Comparison of ENCODE assay signal across 21 cellular contexts in genomic region chr1:167274061-167274460, GRCh38.
"Had no signal": no experiment of that assay in that cellular context is flagged by ENCODE, and none has a peak within 500 bp of the region (broad histone marks: within the 10 kb centered on the region; RNA-seq: fewer than 3 reads in every experiment).

No MANE protein-coding gene starts in this region.

- H3K4me1 ChIP-seq: testis had no signal

- ATAC-seq: natural killer cell; stimulated activated effector memory CD8-positive, alpha-beta T cell treated with anti-CD3 and anti-CD28 coated beads, Interleukin-12 subunit alpha, Interleukin-12 subunit beta, amount 100 ng/mL, for 72 hours; stimulated activated naive CD8-positive, alpha-beta T cell treated with anti-CD3 and anti-CD28 coated beads, Interleukin-15, Interleukin-2, amounts not matched to agents 100 U/mL and 50 U/mL, for 24 hours had no signal

- H3K27me3 Mint-ChIP-seq: memory B cell, type B pancreatic cell had no signal

- FAIRE-seq: colon, frontal cortex, keratinocyte, small intestine had no signal

- H3K9me3 ChIP-seq: lower lobe of right lung, ovary, right lobe of liver, testis, tibial artery had no signal

- H3K4me3 ChIP-seq: dorsolateral prefrontal cortex, lower lobe of right lung, ovary, right lobe of liver, testis, tibial artery had no signal

- H3K4me3 Mint-ChIP-seq: memory B cell; natural killer cell; stimulated activated effector memory CD8-positive, alpha-beta T cell treated with anti-CD3 and anti-CD28 coated beads, Interleukin-12 subunit alpha, Interleukin-12 subunit beta, amount 100 ng/mL, for 72 hours; type B pancreatic cell had no signal

- DNase-seq: dorsolateral prefrontal cortex; effector CD4-positive, alpha-beta T cell; head of caudate nucleus; left ventricle myocardium superior; lower lobe of right lung; natural killer cell; occipital lobe; ovary; right lobe of liver; small intestine; stimulated activated CD4-positive, alpha-beta T cell treated with anti-CD3 and anti-CD28 coated beads, Interleukin-1b, Interleukin-23, amount 100 ng/mL, for 48 hours; stimulated activated CD4-positive, alpha-beta T cell treated with anti-CD3 and anti-CD28 coated beads, Interleukin-4, amount 100 ng/mL, for 1 hour; stimulated activated naive CD8-positive, alpha-beta T cell treated with anti-CD3 and anti-CD28 coated beads, Interleukin-15, Interleukin-2, amounts not matched to agents 100 U/mL and 50 U/mL, for 24 hours; testis; tibial artery had no signal

- H3K36me3 ChIP-seq: lower lobe of right lung, ovary, right lobe of liver, tibial artery had no signal

- H3K36me3 Mint-ChIP-seq: natural killer cell; stimulated activated effector memory CD8-positive, alpha-beta T cell treated with anti-CD3 and anti-CD28 coated beads, Interleukin-12 subunit alpha, Interleukin-12 subunit beta, amount 100 ng/mL, for 72 hours; type B pancreatic cell had no signal

- H3K27me3 ChIP-seq: dorsolateral prefrontal cortex, ovary, right lobe of liver, testis, tibial artery had no signal

- H3K27ac Mint-ChIP-seq: memory B cell; natural killer cell; stimulated activated effector memory CD8-positive, alpha-beta T cell treated with anti-CD3 and anti-CD28 coated beads, Interleukin-12 subunit alpha, Interleukin-12 subunit beta, amount 100 ng/mL, for 72 hours; type B pancreatic cell had no signal

- H3K9me3 Mint-ChIP-seq: memory B cell; natural killer cell; stimulated activated effector memory CD8-positive, alpha-beta T cell treated with anti-CD3 and anti-CD28 coated beads, Interleukin-12 subunit alpha, Interleukin-12 subunit beta, amount 100 ng/mL, for 72 hours; type B pancreatic cell had no signal

- H3K27ac ChIP-seq: lower lobe of right lung, ovary, right lobe of liver, testis, tibial artery had no signal
